In genomic region chr6:16514249-16514648, GRCh38 we compare ENCODE assay signal across 1 cellular context.
TF ChIP-seq lines count a peak whose summit lies in the region.

No MANE protein-coding gene starts in this region.

TF ChIP-seq in GM12878, 131 proteins besides CTCF, POLR2A, EP300 and RAD21 (continued from another document):
- TF ChIP-seq YY1 (IDR thresholded peaks at IDR 0.05; ENCODE audit: low read depth, low read length), result 0 out of 2 replicates have a peak, but pooled peaks have one; percentile 41
